In the genomic region with DNA sequence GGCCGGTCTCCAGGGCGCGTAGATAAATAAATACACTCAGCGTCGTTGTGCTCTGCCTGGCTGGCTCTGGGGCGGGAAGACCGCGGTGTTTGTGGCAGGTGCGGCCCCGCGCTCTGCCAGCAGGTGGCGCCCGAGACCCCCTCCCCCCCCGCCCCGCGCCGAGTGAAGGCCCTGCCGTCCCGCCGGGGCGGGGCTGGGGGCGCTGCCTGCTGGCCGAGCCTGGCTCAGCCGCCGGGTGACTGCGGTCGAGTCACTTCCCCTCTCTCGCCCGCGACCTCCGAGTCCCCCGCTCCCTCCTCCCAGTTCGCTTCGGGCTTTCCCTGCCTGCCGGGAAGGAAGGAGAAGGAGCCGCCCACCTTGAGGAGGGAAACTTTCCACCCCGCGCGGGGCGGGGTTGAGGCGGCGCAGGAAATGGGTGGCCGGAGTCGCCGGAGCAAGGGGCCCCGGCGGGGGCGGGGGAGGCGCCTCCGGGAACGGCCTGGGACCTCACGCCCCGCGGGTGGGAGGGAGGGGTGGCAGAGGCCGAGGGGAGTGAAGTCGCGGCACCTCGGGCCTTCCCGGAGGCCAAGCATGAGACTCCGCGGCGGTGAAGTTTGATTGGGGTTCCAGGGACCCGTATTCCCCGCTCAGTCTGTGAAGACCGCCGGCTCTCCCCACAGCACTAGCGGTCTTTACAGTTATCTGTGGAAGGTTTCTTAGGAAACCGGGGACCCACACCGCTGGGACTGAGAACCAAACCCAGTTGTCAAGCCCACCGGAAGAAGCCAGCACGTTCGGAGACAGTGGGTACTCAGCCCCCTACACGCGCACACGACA, we compare ENCODE assay signal across 8 cellular contexts. TPM values are rescaled to one million over a fixed set of nuclear protein-coding genes. Genes with fewer than 3 reads are reported as not detected.
DNase-seq lines count a peak whose midpoint lies in the region; ATAC-seq and TF ChIP-seq lines count a peak whose summit lies in the region.

No MANE protein-coding gene starts in this region.

- H3K36me3 ChIP-seq in neural progenitor cell = no peaks in the 10 kb centered on the region
- H3K36me3 ChIP-seq in stomach = peaks cover 5 to 10% (median 8%) of the 10 kb centered on the region in 4 donors

- TF ChIP-seq CTCF in CD14-positive monocyte (IDR thresholded peaks at IDR 0.05) = peak; percentile 99
- TF ChIP-seq CTCF in neural progenitor cell (IDR thresholded peaks at IDR 0.05) = peak; percentile 78
- TF ChIP-seq CTCF in stomach (IDR thresholded peaks at IDR 0.05) = peak in 5 of 7 experiments; percentile 41 to 100 (median 98)

- H3F3A ChIP-seq in neural progenitor cell (ENCODE audit: low read depth) = peaks cover 62% of the 10 kb centered on the region

- no peak overlapping the region for H3K9ac ChIP-seq in neural progenitor cell

- peaks cover 23% of the 10 kb centered on the region for H3K79me2 ChIP-seq in neural progenitor cell (ENCODE audit: low read depth)

- H3K9me3 ChIP-seq in neural progenitor cell (ENCODE audit: low read depth) (no peaks in the 10 kb centered on the region), stomach (no peaks in the 10 kb centered on the region)

- ATAC-seq in GM19324 (IDR thresholded peaks at IDR 0.05; ENCODE audit: low FRiP score, unreplicated experiment) = peak; percentile 36

- TF ChIP-seq EP300 in stomach (IDR thresholded peaks at IDR 0.05) = no peak

- H3K36me3 Mint-ChIP-seq in CD14-positive monocyte (peaks cover 11 to 24% of the 10 kb centered on the region in 2 donors), neural progenitor cell (peaks cover 10% of the 10 kb centered on the region)

- TF ChIP-seq POLR2A in Raji (IDR thresholded peaks at IDR 0.05; ENCODE audit: insufficient read depth, low read depth, low read length) (peak; percentile 50), stomach (IDR thresholded peaks at IDR 0.05) (no peak)

- 1% methylated on average over 14 to 75 of the region's 75 CpGs for WGBS in stomach, 5 donors

- H3K27me3 ChIP-seq in neural progenitor cell = peaks cover 53% of the 10 kb centered on the region
- H3K27me3 ChIP-seq in stomach = no peaks in the 10 kb centered on the region

- H3K4me1 ChIP-seq in neural progenitor cell (peaks cover 21% of the 10 kb centered on the region), stomach (peaks cover 66 to 82% (median 81%) of the 10 kb centered on the region in 4 donors)

- intact Hi-C loops in CD14-positive monocyte (cut with micrococcal nuclease) (loop anchor here (2.0 to 10.0 kb wide), 2 partner anchors 34 to 550 kb away; a partner anchor contains a TSS), stomach (cut with DNase I; ENCODE audit: low total_unique reads) (no loop called here)

- peaks cover 56% of the 10 kb centered on the region for H4K20me1 ChIP-seq in neural progenitor cell (ENCODE audit: low read depth)

- H3K4me3 ChIP-seq in neural progenitor cell = peak overlapping the region; percentile 48
- H3K4me3 ChIP-seq in stomach = peak overlapping the region; percentile 75 to 89 (median 80)

- peaks cover 0 to 2% (median 0%) of the 10 kb centered on the region in 7 donors for H3K9me3 Mint-ChIP-seq in CD14-positive monocyte
- no peaks in the 10 kb centered on the region for H3K9me3 Mint-ChIP-seq in neural progenitor cell

- H3K4me1 Mint-ChIP-seq in CD14-positive monocyte (peaks cover 60% of the 10 kb centered on the region), neural progenitor cell (peaks cover 51% of the 10 kb centered on the region)

- DNase-seq in CD14-positive monocyte (ENCODE audit: low spot score) = peak; percentile 90
- DNase-seq in HUDEP-2 (lab: John Stamatoyannopoulos, UW; ENCODE audit: unreplicated experiment in 76 of 76) = peak in 71 of 76 experiments; percentile 21 to 90 (median 76)
- peak; percentile 95 for DNase-seq in activated effector memory CD4-positive, alpha-beta T cell treated with anti-CD3 and anti-CD28 coated beads, Interleukin-2, amount 50 U/mL, for 16 hours
- peak; percentile 88 for DNase-seq in fibroblast of the conjunctiva (ENCODE audit: low read depth)
- DNase-seq in neural progenitor cell (ENCODE audit: low spot score) = peak; percentile 94
- DNase-seq in stomach = peak; percentile 89

- H3K4me3 Mint-ChIP-seq in CD14-positive monocyte = peak overlapping the region; percentile 90 to 94
- H3K4me3 Mint-ChIP-seq in neural progenitor cell = peak overlapping the region; percentile 86

- H3K4me2 ChIP-seq in neural progenitor cell = peak overlapping the region; percentile 97

- H3K27ac Mint-ChIP-seq in CD14-positive monocyte = peak overlapping the region; percentile 93 to 99 (median 97)
- no peak overlapping the region for H3K27ac Mint-ChIP-seq in neural progenitor cell

- no peak overlapping the region for H3K27ac ChIP-seq in neural progenitor cell
- peak overlapping the region; percentile 84 to 97 (median 95) for H3K27ac ChIP-seq in stomach

- no peak overlapping the region for H2AFZ ChIP-seq in neural progenitor cell (replicated peaks)

- no peaks in the 10 kb centered on the region for H3K27me3 Mint-ChIP-seq in CD14-positive monocyte (ENCODE audit: low read depth in 3 of 3)
- peaks cover 27% of the 10 kb centered on the region for H3K27me3 Mint-ChIP-seq in neural progenitor cell (ENCODE audit: insufficient read depth, low read depth)

RNA-seq across cellular contexts. Expression of a gene that starts 1.5 kb away (rescaled TPM):
- 10 to 100 TPM; 29.6 to 42.6 TPM for polyA plus RNA-seq in CD14-positive monocyte
- total RNA-seq in neural progenitor cell (ENCODE audit: low replicate concordance) = 4.7 and 5.1 TPM in 2 replicates
- 100 to 1,000 TPM in 4 of 5 donors, 10 to 100 TPM in 1; 43.0 to 200 (median 126) TPM for total RNA-seq in stomach
- polyA plus RNA-seq in stomach = 10 to 100 TPM; 28.0 to 67.6 (median 49.2) TPM

RNA-seq across cellular contexts. Expression of a gene that starts 2.0 kb away (rescaled TPM):
- 100 to 1,000 TPM in 1 of 2 donors, 10 to 100 TPM in 1; 70.8 to 139 TPM for polyA plus RNA-seq in CD14-positive monocyte
- 11.7 and 27.8 TPM in 2 replicates for total RNA-seq in neural progenitor cell (ENCODE audit: low replicate concordance)
- 10 to 100 TPM in 4 of 5 donors, 1 to 10 TPM in 1; 3.9 to 57.8 (median 48.1) TPM for total RNA-seq in stomach
- 10 to 100 TPM; 63.4 to 68.2 (median 65.1) TPM for polyA plus RNA-seq in stomach

RNA-seq across cellular contexts. Expression of a gene that starts 4.1 kb away (rescaled TPM):
- 10 to 100 TPM; 48.5 to 56.2 TPM for polyA plus RNA-seq in CD14-positive monocyte
- 15.5 and 34.0 TPM in 2 replicates for total RNA-seq in neural progenitor cell (ENCODE audit: low replicate concordance)
- total RNA-seq in stomach = 10 to 100 TPM; 17.7 to 99.1 (median 51.9) TPM
- 10 to 100 TPM; 49.6 to 56.6 (median 51.8) TPM for polyA plus RNA-seq in stomach

RNA-seq across cellular contexts. Expression of a gene that starts 16.2 kb away (rescaled TPM):
- 1 to 10 TPM; 3.4 to 4.6 TPM for polyA plus RNA-seq in CD14-positive monocyte
- total RNA-seq in neural progenitor cell (ENCODE audit: low replicate concordance) = 1.2 and 6.1 TPM in 2 replicates
- total RNA-seq in stomach = 100 to 1,000 TPM in 4 of 5 donors, 10 to 100 TPM in 1; 35.1 to 452 (median 117) TPM
- 10 to 100 TPM; 26.9 to 58.2 (median 28.7) TPM for polyA plus RNA-seq in stomach

RNA-seq across cellular contexts. Expression of a gene that starts 21.2 kb away (rescaled TPM):
- polyA plus RNA-seq in CD14-positive monocyte (not detected), stomach (1 to 10 TPM in 2 of 3 donors, not detected in 1; 3.5 to 5.8 TPM)
- total RNA-seq in neural progenitor cell (ENCODE audit: low replicate concordance) (0.34 TPM in 1 of 2 replicates, not detected in the other), stomach (1 to 10 TPM in 1 of 5 donors, under 1 TPM in 1, not detected in 3; 0.58 to 2.6 TPM)
